ENCODE assay signal across 30 cellular contexts in genomic region chr3:28399196-28399595, GRCh38. TPM values are rescaled to one million over a fixed set of nuclear protein-coding genes. Genes with fewer than 3 reads are reported as not detected.
"Had no signal": no experiment of that assay in that cellular context is flagged by ENCODE, and none has a peak within 500 bp of the region (broad histone marks: within the 10 kb centered on the region; RNA-seq: fewer than 3 reads in every experiment).

No MANE protein-coding gene starts in this region.

- H3K27ac Mint-ChIP-seq: activated B cell treated with CpG ODN at 0.5 μM for 24 hours; activated CD4-positive, alpha-beta memory T cell treated with anti-CD3 and anti-CD28 coated beads for 36 hours; activated CD4-positive, alpha-beta T cell treated with anti-CD3 and anti-CD28 coated beads, Interleukin-2, amount 10 ng/mL, durations not matched to agents 24 days and 14 days; activated CD8-positive, alpha-beta T cell treated with anti-CD3 and anti-CD28 coated beads for 36 hours; activated naive CD4-positive, alpha-beta T cell treated with anti-CD3 and anti-CD28 coated beads, Interleukin-2, amount 10 ng/mL, durations not matched to agents 7 days and 5 days; activated naive CD4-positive, alpha-beta T cell treated with anti-CD3 and anti-CD28 coated beads, Interleukin-2, amount 50 U/mL, for 24 hours; activated naive CD8-positive, alpha-beta T cell; activated naive CD8-positive, alpha-beta T cell treated with anti-CD3 and anti-CD28 coated beads, Interleukin-2, amount 10 ng/mL, durations not matched to agents 7 days and 5 days; activated naive CD8-positive, alpha-beta T cell treated with anti-CD3 and anti-CD28 coated beads, Interleukin-2, amount 50 U/mL, for 24 hours; activated T-cell treated with anti-CD3 and anti-CD28 coated beads, Interleukin-2, amount 50 U/mL, for 24 hours; activated T-helper 2 cell treated with anti-CD3 and anti-CD28 coated beads, Interferon-gamma antibody, Interleukin-2, Interleukin-4, amounts not matched to agents 10 μg/mL and 5 μg/mL and 100 μg/mL, durations not matched to agents 14 hours and 24 hours and 36 hours; brain; T-helper 1 cell treated with Interleukin-12 subunit alpha and Interleukin-12 subunit beta and Interleukin-4 antibody, amounts not matched to agents 30 μg/mL and 1 μg/mL, for 36 hours; T-helper 2 cell treated with Interferon-gamma antibody and Interleukin-4, amounts not matched to agents 5 μg/mL and 100 μg/mL, for 36 hours had no signal

- H3K27ac ChIP-seq: ascending aorta, VCaP had no signal

- DNase-seq: activated B cell treated with CpG ODN at 0.5 μM for 24 hours; activated CD4-positive, alpha-beta memory T cell treated with anti-CD3 and anti-CD28 coated beads for 36 hours; activated CD4-positive, alpha-beta T cell treated with anti-CD3 and anti-CD28 coated beads for 4 hours; activated CD4-positive, alpha-beta T cell treated with anti-CD3 and anti-CD28 coated beads, Interleukin-2, amount 10 ng/mL, durations not matched to agents 24 days and 14 days; activated CD4-positive, alpha-beta T cell treated with anti-CD3 and anti-CD28 coated beads, Interleukin-2, amount 50 U/mL, for 1 hour; activated CD4-positive, alpha-beta T cell treated with anti-CD3 and anti-CD28 coated beads, Interleukin-2, amount 50 U/mL, for 4 hours; activated CD4-positive, CD25-positive, alpha-beta regulatory T cell treated with anti-CD3 and anti-CD28 coated beads, Interleukin-2, amount 50 U/mL, for 72 hours; activated CD8-positive, alpha-beta memory T cell treated with anti-CD3 and anti-CD28 coated beads, Interleukin-2, amount 50 U/mL, for 4 hours; activated CD8-positive, alpha-beta T cell treated with anti-CD3 and anti-CD28 coated beads for 36 hours; activated effector memory CD4-positive, alpha-beta T cell treated with Interleukin-2 at 50 U/mL for 16 hours; activated gamma-delta T cell; activated naive CD4-positive, alpha-beta T cell treated with anti-CD3 and anti-CD28 coated beads, Interleukin-2, amount 10 ng/mL, durations not matched to agents 7 days and 5 days; activated naive CD4-positive, alpha-beta T cell treated with Interleukin-2 at 50 U/mL for 16 hours; activated naive CD8-positive, alpha-beta T cell treated with anti-CD3 and anti-CD28 coated beads, Interleukin-2, amount 10 ng/mL, durations not matched to agents 7 days and 5 days; activated naive CD8-positive, alpha-beta T cell treated with anti-CD3 and anti-CD28 coated beads, Interleukin-2, amount 50 U/mL, for 24 hours; activated T-cell treated with anti-CD3 and anti-CD28 coated beads, Interleukin-2, amount 50 U/mL, for 24 hours; activated T-cell treated with anti-CD3 and anti-CD28 coated beads, Interleukin-2, amount 50 U/mL, for 48 hours; amygdala; anterior cingulate cortex; central memory CD4-positive, alpha-beta T cell; T-helper 2 cell; T-helper 9 cell had no signal

- H3K36me3 ChIP-seq: ascending aorta had no signal

- H3K27me3 ChIP-seq: ascending aorta had no signal

- H3K4me1 ChIP-seq: ascending aorta had no signal

- H3K4me1 Mint-ChIP-seq: activated B cell treated with CpG ODN at 0.5 μM for 24 hours; activated CD4-positive, alpha-beta T cell treated with anti-CD3 and anti-CD28 coated beads, Interleukin-2, amount 10 ng/mL, durations not matched to agents 24 days and 14 days; activated naive CD4-positive, alpha-beta T cell treated with anti-CD3 and anti-CD28 coated beads, Interleukin-2, amount 10 ng/mL, durations not matched to agents 7 days and 5 days; activated naive CD4-positive, alpha-beta T cell treated with anti-CD3 and anti-CD28 coated beads, Interleukin-2, amount 50 U/mL, for 24 hours; activated naive CD8-positive, alpha-beta T cell treated with anti-CD3 and anti-CD28 coated beads, Interleukin-2, amount 10 ng/mL, durations not matched to agents 7 days and 5 days; activated naive CD8-positive, alpha-beta T cell treated with anti-CD3 and anti-CD28 coated beads, Interleukin-2, amount 50 U/mL, for 24 hours; brain had no signal

- H3K4me3 ChIP-seq: ascending aorta had no signal

- H3K4me3 Mint-ChIP-seq: activated B cell treated with CpG ODN at 0.5 μM for 24 hours; activated CD4-positive, alpha-beta memory T cell treated with anti-CD3 and anti-CD28 coated beads for 36 hours; activated CD4-positive, alpha-beta T cell treated with anti-CD3 and anti-CD28 coated beads, Interleukin-2, amount 10 ng/mL, durations not matched to agents 24 days and 14 days; activated CD8-positive, alpha-beta T cell treated with anti-CD3 and anti-CD28 coated beads for 36 hours; activated naive CD4-positive, alpha-beta T cell treated with anti-CD3 and anti-CD28 coated beads, Interleukin-2, amount 10 ng/mL, durations not matched to agents 7 days and 5 days; activated naive CD4-positive, alpha-beta T cell treated with anti-CD3 and anti-CD28 coated beads, Interleukin-2, amount 50 U/mL, for 24 hours; activated naive CD8-positive, alpha-beta T cell; activated naive CD8-positive, alpha-beta T cell treated with anti-CD3 and anti-CD28 coated beads, Interleukin-2, amount 10 ng/mL, durations not matched to agents 7 days and 5 days; activated naive CD8-positive, alpha-beta T cell treated with anti-CD3 and anti-CD28 coated beads, Interleukin-2, amount 50 U/mL, for 24 hours; activated T-cell treated with anti-CD3 and anti-CD28 coated beads, Interleukin-2, amount 50 U/mL, for 24 hours; brain; T-helper 1 cell treated with Interleukin-12 subunit alpha and Interleukin-12 subunit beta and Interleukin-4 antibody, amounts not matched to agents 30 μg/mL and 1 μg/mL, for 36 hours; T-helper 2 cell treated with Interferon-gamma antibody and Interleukin-4, amounts not matched to agents 5 μg/mL and 100 μg/mL, for 36 hours had no signal

- H3K36me3 Mint-ChIP-seq: activated naive CD4-positive, alpha-beta T cell treated with anti-CD3 and anti-CD28 coated beads, Interleukin-2, amount 10 ng/mL, durations not matched to agents 7 days and 5 days; activated naive CD8-positive, alpha-beta T cell treated with anti-CD3 and anti-CD28 coated beads, Interleukin-2, amount 10 ng/mL, durations not matched to agents 7 days and 5 days had no signal

- H3K27me3 Mint-ChIP-seq: activated B cell treated with CpG ODN at 0.5 μM for 24 hours; activated CD4-positive, alpha-beta memory T cell treated with anti-CD3 and anti-CD28 coated beads for 36 hours; activated CD4-positive, alpha-beta T cell treated with anti-CD3 and anti-CD28 coated beads, Interleukin-2, amount 10 ng/mL, durations not matched to agents 24 days and 14 days; activated CD8-positive, alpha-beta T cell treated with anti-CD3 and anti-CD28 coated beads for 36 hours; activated naive CD4-positive, alpha-beta T cell treated with anti-CD3 and anti-CD28 coated beads, Interleukin-2, amount 10 ng/mL, durations not matched to agents 7 days and 5 days; activated naive CD4-positive, alpha-beta T cell treated with anti-CD3 and anti-CD28 coated beads, Interleukin-2, amount 50 U/mL, for 24 hours; activated naive CD8-positive, alpha-beta T cell; activated naive CD8-positive, alpha-beta T cell treated with anti-CD3 and anti-CD28 coated beads, Interleukin-2, amount 10 ng/mL, durations not matched to agents 7 days and 5 days; activated naive CD8-positive, alpha-beta T cell treated with anti-CD3 and anti-CD28 coated beads, Interleukin-2, amount 50 U/mL, for 24 hours; activated T-cell treated with anti-CD3 and anti-CD28 coated beads, Interleukin-2, amount 50 U/mL, for 24 hours; brain had no signal

RNA-seq across cellular contexts. Expression of gene ZCWPW2, which starts 50.7 kb away (rescaled TPM):
- total RNA-seq: activated B cell treated with CpG ODN at 0.5 μM for 24 hours; activated CD4-positive, alpha-beta T cell treated with anti-CD3 and anti-CD28 coated beads, Interleukin-2, amount 10 ng/mL, durations not matched to agents 24 days and 14 days; ascending aorta had no signal
